ENCODE assay signal across 9 cellular contexts in genomic region chr6:2859798-2860705, GRCh38. TPM values are rescaled to one million over a fixed set of nuclear protein-coding genes. Genes with fewer than 3 reads are reported as not detected.
DNase-seq lines count a peak whose midpoint lies in the region; ATAC-seq and TF ChIP-seq lines count a peak whose summit lies in the region.
"Not testable (repeated sequence)": the region's sequence is repeated elsewhere in the genome, so short reads cannot be mapped to it uniquely, and the experiment has no call there.
"Had no signal": no experiment of that assay in that cellular context is flagged by ENCODE, and none has a peak within 500 bp of the region (broad histone marks: within the 10 kb centered on the region; RNA-seq: fewer than 3 reads in every experiment).

No MANE protein-coding gene starts in this region.

- peak overlapping the region; percentile 68 to 79 (median 74) for H3K27ac ChIP-seq in Peyer's patch

- peaks cover 33% of the 10 kb centered on the region for H3K4me1 Mint-ChIP-seq in Calu3 (ENCODE audit: low read depth, unreplicated experiment)
- peaks cover 84% of the 10 kb centered on the region for H3K4me1 Mint-ChIP-seq in activated CD4-positive, alpha-beta memory T cell treated with anti-CD3 and anti-CD28 coated beads for 36 hours (ENCODE audit: low read depth)
- H3K4me1 Mint-ChIP-seq in activated T-helper 2 cell treated with anti-CD3 and anti-CD28 coated beads, Interferon-gamma antibody, Interleukin-2, Interleukin-4, amounts not matched to agents 10 μg/mL and 5 μg/mL and 100 μg/mL, durations not matched to agents 14 hours and 24 hours and 36 hours (ENCODE audit: low read depth): peaks cover 78% of the 10 kb centered on the region
- peaks cover 71% of the 10 kb centered on the region for H3K4me1 Mint-ChIP-seq in central memory CD8-positive, alpha-beta T cell
- peaks cover 58 to 93% (median 92%) of the 10 kb centered on the region in 3 donors for H3K4me1 Mint-ChIP-seq in naive B cell
- H3K4me1 Mint-ChIP-seq in stimulated activated naive B cell treated with anti-CD40 and anti-IgM and Interleukin-4, amounts not matched to agents 10 μg/mL and 1 μg/mL and 100 μg/mL, for 72 hours: peaks cover 57 to 94% of the 10 kb centered on the region in 2 donors

- H3K27me3 Mint-ChIP-seq in Calu3 (ENCODE audit: unreplicated experiment); activated CD4-positive, alpha-beta memory T cell treated with anti-CD3 and anti-CD28 coated beads for 36 hours; activated T-helper 2 cell treated with anti-CD3 and anti-CD28 coated beads, Interferon-gamma antibody, Interleukin-2, Interleukin-4, amounts not matched to agents 10 μg/mL and 5 μg/mL and 100 μg/mL, durations not matched to agents 14 hours and 24 hours and 36 hours (ENCODE audit: low read depth); central memory CD8-positive, alpha-beta T cell; naive B cell; stimulated activated naive B cell treated with anti-CD40 and anti-IgM and Interleukin-4, amounts not matched to agents 10 μg/mL and 1 μg/mL and 100 μg/mL, for 72 hours: not testable (repeated sequence)

- not testable (repeated sequence) for DNase-seq in Calu3; Peyer's patch; activated T-helper 2 cell treated with anti-CD3 and anti-CD28 coated beads, Interferon-gamma antibody, Interleukin-2, Interleukin-4, amounts not matched to agents 10 μg/mL and 5 μg/mL and 100 μg/mL, durations not matched to agents 14 hours and 24 hours and 36 hours (ENCODE audit: low spot score); central memory CD8-positive, alpha-beta T cell (ENCODE audit: low spot score in 2 of 2); naive B cell; stimulated activated naive B cell treated with anti-CD40 and anti-IgM and Interleukin-4, amounts not matched to agents 10 μg/mL and 1 μg/mL and 100 μg/mL, for 72 hours
- peak; percentile 46 for DNase-seq in activated CD4-positive, alpha-beta memory T cell treated with anti-CD3 and anti-CD28 coated beads for 36 hours

- peak overlapping the region; percentile 94 for H3K27ac Mint-ChIP-seq in Calu3 (ENCODE audit: unreplicated experiment)
- peak overlapping the region; percentile 100 for H3K27ac Mint-ChIP-seq in activated CD4-positive, alpha-beta memory T cell treated with anti-CD3 and anti-CD28 coated beads for 36 hours
- peak overlapping the region; percentile 100 for H3K27ac Mint-ChIP-seq in activated T-helper 2 cell treated with anti-CD3 and anti-CD28 coated beads, Interferon-gamma antibody, Interleukin-2, Interleukin-4, amounts not matched to agents 10 μg/mL and 5 μg/mL and 100 μg/mL, durations not matched to agents 14 hours and 24 hours and 36 hours
- H3K27ac Mint-ChIP-seq in central memory CD8-positive, alpha-beta T cell (ENCODE audit: low read depth): peak overlapping the region; percentile 97
- H3K27ac Mint-ChIP-seq in naive B cell: peak overlapping the region; percentile 79 to 99 (median 99)
- H3K27ac Mint-ChIP-seq in stimulated activated naive B cell treated with anti-CD40 and anti-IgM and Interleukin-4, amounts not matched to agents 10 μg/mL and 1 μg/mL and 100 μg/mL, for 72 hours: peak overlapping the region; percentile 100

- H3K9me3 ChIP-seq in Peyer's patch: not testable (repeated sequence)

- TF ChIP-seq CTCF in Calu3 (IDR thresholded peaks at IDR 0.05; ENCODE audit: unreplicated experiment); Peyer's patch (IDR thresholded peaks at IDR 0.05): not testable (repeated sequence)

- H3K9me3 Mint-ChIP-seq in Calu3 (ENCODE audit: low read depth, unreplicated experiment); activated CD4-positive, alpha-beta memory T cell treated with anti-CD3 and anti-CD28 coated beads for 36 hours; central memory CD8-positive, alpha-beta T cell; naive B cell; stimulated activated naive B cell treated with anti-CD40 and anti-IgM and Interleukin-4, amounts not matched to agents 10 μg/mL and 1 μg/mL and 100 μg/mL, for 72 hours: not testable (repeated sequence)
- H3K9me3 Mint-ChIP-seq in activated T-helper 2 cell treated with anti-CD3 and anti-CD28 coated beads, Interferon-gamma antibody, Interleukin-2, Interleukin-4, amounts not matched to agents 10 μg/mL and 5 μg/mL and 100 μg/mL, durations not matched to agents 14 hours and 24 hours and 36 hours: peaks cover 18% of the 10 kb centered on the region

- not testable (repeated sequence) for ATAC-seq in central memory CD8-positive, alpha-beta T cell (replicated peaks; ENCODE audit: extremely low read depth, poor library complexity, severe bottlenecking); naive B cell (ENCODE audit: low read depth in 2 of 2); stimulated activated naive B cell treated with anti-CD40 and anti-IgM and Interleukin-4, amounts not matched to agents 10 μg/mL and 1 μg/mL and 100 μg/mL, for 72 hours (replicated peaks)

- H3K4me3 Mint-ChIP-seq in Calu3 (ENCODE audit: low read depth, unreplicated experiment); activated T-helper 2 cell treated with anti-CD3 and anti-CD28 coated beads, Interferon-gamma antibody, Interleukin-2, Interleukin-4, amounts not matched to agents 10 μg/mL and 5 μg/mL and 100 μg/mL, durations not matched to agents 14 hours and 24 hours and 36 hours (ENCODE audit: low read depth): not testable (repeated sequence)
- H3K4me3 Mint-ChIP-seq in activated CD4-positive, alpha-beta memory T cell treated with anti-CD3 and anti-CD28 coated beads for 36 hours: peak overlapping the region; percentile 91
- peak overlapping the region; percentile 72 for H3K4me3 Mint-ChIP-seq in central memory CD8-positive, alpha-beta T cell
- H3K4me3 Mint-ChIP-seq in naive B cell: peak overlapping the region in 4 of 8 donors; percentile 9 to 89 (median 26)
- H3K4me3 Mint-ChIP-seq in stimulated activated naive B cell treated with anti-CD40 and anti-IgM and Interleukin-4, amounts not matched to agents 10 μg/mL and 1 μg/mL and 100 μg/mL, for 72 hours: peak overlapping the region in 1 of 2 donors; percentile 14

- BruUV-seq in Calu3 (replicated peaks; lab: Mats Ljungman, UMichigan): not testable (repeated sequence)

- not testable (repeated sequence) for H3K27me3 ChIP-seq in Peyer's patch

- H3K36me3 Mint-ChIP-seq in Calu3 (ENCODE audit: insufficient read depth, unreplicated experiment): peaks cover 13% of the 10 kb centered on the region
- not testable (repeated sequence) for H3K36me3 Mint-ChIP-seq in activated CD4-positive, alpha-beta memory T cell treated with anti-CD3 and anti-CD28 coated beads for 36 hours; naive B cell; stimulated activated naive B cell treated with anti-CD40 and anti-IgM and Interleukin-4, amounts not matched to agents 10 μg/mL and 1 μg/mL and 100 μg/mL, for 72 hours
- peaks cover 36% of the 10 kb centered on the region for H3K36me3 Mint-ChIP-seq in activated T-helper 2 cell treated with anti-CD3 and anti-CD28 coated beads, Interferon-gamma antibody, Interleukin-2, Interleukin-4, amounts not matched to agents 10 μg/mL and 5 μg/mL and 100 μg/mL, durations not matched to agents 14 hours and 24 hours and 36 hours (ENCODE audit: low read depth)
- peaks cover 20% of the 10 kb centered on the region for H3K36me3 Mint-ChIP-seq in central memory CD8-positive, alpha-beta T cell (ENCODE audit: insufficient read depth)

- POLR2A ChIA-PET in activated CD4-positive, alpha-beta memory T cell treated with anti-CD3 and anti-CD28 coated beads for 36 hours (lab: Charles Lee): interaction anchor here (1.1 to 1.9 kb wide), 3 partner anchors 9 to 77 kb away, joined by 3 to 7 read pairs (median 3); no protein-coding TSS in a partner anchor

- H3K4me3 ChIP-seq in Peyer's patch: not testable (repeated sequence)

- intact Hi-C loops in Calu3 (cut with micrococcal nuclease; ENCODE audit: unreplicated experiment): not testable (repeated sequence)
- intact Hi-C loops in activated CD4-positive, alpha-beta memory T cell treated with anti-CD3 and anti-CD28 coated beads for 36 hours (cut with micrococcal nuclease): loop anchor here (2.0 kb wide), 1 partner anchor 17 kb away; no protein-coding TSS in a partner anchor
- intact Hi-C loops in activated T-helper 2 cell treated with anti-CD3 and anti-CD28 coated beads, Interferon-gamma antibody, Interleukin-2, Interleukin-4, amounts not matched to agents 10 μg/mL and 5 μg/mL and 100 μg/mL, durations not matched to agents 14 hours and 24 hours and 36 hours (cut with micrococcal nuclease): loop anchor here (5.0 kb wide), 1 partner anchor 1277 kb away; the partner anchor contains the start of gene ECI2

- TF ChIP-seq POLR2A in Peyer's patch (IDR thresholded peaks at IDR 0.05): not testable (repeated sequence)

- peaks cover 0 to 35% (median 19%) of the 10 kb centered on the region in 4 donors for H3K4me1 ChIP-seq in Peyer's patch

- not testable (repeated sequence) for H3K36me3 ChIP-seq in Peyer's patch

- CTCF ChIA-PET in Calu3 (lab: Charles Lee); activated CD4-positive, alpha-beta memory T cell treated with anti-CD3 and anti-CD28 coated beads for 36 hours (lab: Charles Lee): not testable (repeated sequence)

RNA-seq across cellular contexts. Expression of gene SERPINB1, which starts 18.4 kb away (rescaled TPM):
- total RNA-seq in Calu3 (2022) (56.3 and 78.5 TPM in 2 replicates), Peyer's patch (100 to 1,000 TPM in 1 of 4 donors, 10 to 100 TPM in 3; 58.6 to 122 (median 86.4) TPM)
- total RNA-seq in activated CD4-positive, alpha-beta memory T cell treated with anti-CD3 and anti-CD28 coated beads for 36 hours: 100 to 1,000 TPM; 164 to 169 TPM
- total RNA-seq in activated T-helper 2 cell treated with anti-CD3 and anti-CD28 coated beads, Interferon-gamma antibody, Interleukin-2, Interleukin-4, amounts not matched to agents 10 μg/mL and 5 μg/mL and 100 μg/mL, durations not matched to agents 14 hours and 24 hours and 36 hours: 102 and 103 TPM in 2 replicates
- 100 to 1,000 TPM in 2 of 6 donors, 10 to 100 TPM in 4; 84.7 to 107 (median 93.7) TPM for polyA plus RNA-seq in naive B cell (ENCODE audit: low read depth in 6 of 6)
- polyA plus RNA-seq: neural cell had no signal

RNA-seq across cellular contexts. Expression of gene SERPINB9, which starts 43.1 kb away (rescaled TPM):
- 17.2 and 22.9 TPM in 2 replicates for total RNA-seq in Calu3 (2022)
- total RNA-seq in Peyer's patch: 10 to 100 TPM in 1 of 4 donors, 1 to 10 TPM in 3; 2.9 to 13.2 (median 4.0) TPM
- total RNA-seq in activated CD4-positive, alpha-beta memory T cell treated with anti-CD3 and anti-CD28 coated beads for 36 hours: 10 to 100 TPM; 69.9 to 72.6 TPM
- 120 and 123 TPM in 2 replicates for total RNA-seq in activated T-helper 2 cell treated with anti-CD3 and anti-CD28 coated beads, Interferon-gamma antibody, Interleukin-2, Interleukin-4, amounts not matched to agents 10 μg/mL and 5 μg/mL and 100 μg/mL, durations not matched to agents 14 hours and 24 hours and 36 hours
- polyA plus RNA-seq in naive B cell (ENCODE audit: low read depth in 6 of 6): 10 to 100 TPM; 18.2 to 35.2 (median 27.7) TPM
- total RNA-seq: HT1080 had no signal
